9 cellular contexts compared by ENCODE assay signal in genomic region chrX:23773601-23774175, GRCh38. TPM values are rescaled to one million over a fixed set of nuclear protein-coding genes. Genes with fewer than 3 reads are reported as not detected.
DNase-seq lines count a peak whose midpoint lies in the region; ATAC-seq and TF ChIP-seq lines count a peak whose summit lies in the region.
"Had no signal": no experiment of that assay in that cellular context is flagged by ENCODE, and none has a peak within 500 bp of the region (broad histone marks: within the 10 kb centered on the region; RNA-seq: fewer than 3 reads in every experiment).

No MANE protein-coding gene starts in this region.

- intact Hi-C loops in stomach (cut with DNase I; ENCODE audit: low total_unique reads), result loop anchor here (10.0 kb wide), 1 partner anchor 121 kb away; no protein-coding TSS in a partner anchor

- no peak for TF ChIP-seq EP300 in stomach (IDR thresholded peaks at IDR 0.05)

- peak overlapping the region in 4 of 5 donors; percentile 49 to 71 (median 56) for H3K27ac ChIP-seq in stomach
- H3K27ac ChIP-seq in brain microvascular endothelial cell, result no peak overlapping the region

- H3K4me1 Mint-ChIP-seq in activated naive CD8-positive, alpha-beta T cell treated with anti-CD3 and anti-CD28 coated beads, Interleukin-2, amount 50 U/mL, for 24 hours, result peaks cover 18% of the 10 kb centered on the region
- H3K4me1 Mint-ChIP-seq in type B pancreatic cell (ENCODE audit: unreplicated experiment), result no peaks in the 10 kb centered on the region

- peak overlapping the region; percentile 95 for H3K27ac Mint-ChIP-seq in activated naive CD8-positive, alpha-beta T cell treated with anti-CD3 and anti-CD28 coated beads, Interleukin-2, amount 50 U/mL, for 24 hours
- no peak overlapping the region for H3K27ac Mint-ChIP-seq in type B pancreatic cell

- ATAC-seq in GM18867 (IDR thresholded peaks at IDR 0.05; ENCODE audit: unreplicated experiment) (peak; percentile 90), HG02642 (IDR thresholded peaks at IDR 0.05; ENCODE audit: poor library complexity, unreplicated experiment) (peak; percentile 79)
- peak; percentile 77 for ATAC-seq in activated naive CD8-positive, alpha-beta T cell treated with anti-CD3 and anti-CD28 coated beads, Interleukin-2, amount 50 U/mL, for 24 hours

- no peak for TF ChIP-seq CTCF in stomach (IDR thresholded peaks at IDR 0.05)
- TF ChIP-seq CTCF in brain microvascular endothelial cell (IDR thresholded peaks at IDR 0.05; ENCODE audit: low read depth, low read length, missing control alignments), result no peak
- TF ChIP-seq CTCF in type B pancreatic cell (conservative IDR thresholded peaks at IDR 0.05), result no peak

- WGBS in stomach, 5 donors, result 31 to 52% (median 40%) methylated on average over 3 of the region's 3 CpGs

- DNase-seq in NOMO-1 treated with DMSO at 0.1 percent for 48 hours (lab: John Stamatoyannopoulos, UW; ENCODE audit: unreplicated experiment) (peak; percentile 98), stomach (no peak), brain microvascular endothelial cell (no peak), OCI-M2 (lab: John Stamatoyannopoulos, UW; ENCODE audit: unreplicated experiment) (no peak), type B pancreatic cell (ENCODE audit: extremely low spot score, unreplicated experiment) (no peak)
- no peak for DNase-seq in activated naive CD8-positive, alpha-beta T cell treated with anti-CD3 and anti-CD28 coated beads, Interleukin-2, amount 50 U/mL, for 24 hours
- DNase-seq: IMR-90 had no signal

- H3K27me3 Mint-ChIP-seq in activated naive CD8-positive, alpha-beta T cell treated with anti-CD3 and anti-CD28 coated beads, Interleukin-2, amount 50 U/mL, for 24 hours, result no peaks in the 10 kb centered on the region
- no peaks in the 10 kb centered on the region for H3K27me3 Mint-ChIP-seq in type B pancreatic cell

- H3K36me3 ChIP-seq in stomach (no peaks in the 10 kb centered on the region), brain microvascular endothelial cell (replicated peaks) (no peaks in the 10 kb centered on the region)

- peaks cover 0 to 5% (median 0%) of the 10 kb centered on the region in 4 donors for H3K4me1 ChIP-seq in stomach

- H3K4me3 Mint-ChIP-seq in activated naive CD8-positive, alpha-beta T cell treated with anti-CD3 and anti-CD28 coated beads, Interleukin-2, amount 50 U/mL, for 24 hours, result peak overlapping the region; percentile 62
- no peak overlapping the region for H3K4me3 Mint-ChIP-seq in type B pancreatic cell

- TF ChIP-seq POLR2A in stomach (IDR thresholded peaks at IDR 0.05), result no peak

- no peaks in the 10 kb centered on the region for H3K36me3 Mint-ChIP-seq in activated naive CD8-positive, alpha-beta T cell treated with anti-CD3 and anti-CD28 coated beads, Interleukin-2, amount 50 U/mL, for 24 hours (ENCODE audit: low read depth)
- H3K36me3 Mint-ChIP-seq in type B pancreatic cell, result no peaks in the 10 kb centered on the region

- H3K9me3 Mint-ChIP-seq in activated naive CD8-positive, alpha-beta T cell treated with anti-CD3 and anti-CD28 coated beads, Interleukin-2, amount 50 U/mL, for 24 hours, result no peaks in the 10 kb centered on the region
- no peaks in the 10 kb centered on the region for H3K9me3 Mint-ChIP-seq in type B pancreatic cell

- H3K9me3 ChIP-seq in stomach, result no peaks in the 10 kb centered on the region

- H3K27me3 ChIP-seq in stomach (no peaks in the 10 kb centered on the region), brain microvascular endothelial cell (replicated peaks) (no peaks in the 10 kb centered on the region)

- in situ Hi-C loops in brain microvascular endothelial cell (cut with HindIII; ENCODE audit: low pct_ligation_motif_present, low sequenced_read_pairs), result no loop called here

- H3K4me3 ChIP-seq in stomach (no peak overlapping the region), brain microvascular endothelial cell (ENCODE audit: low read depth, low read length) (no peak overlapping the region)

RNA-seq across cellular contexts. Expression of gene SAT1, which starts 9.3 kb away (rescaled TPM):
- total RNA-seq in stomach, result 1,000 to 10,000 TPM in 3 of 5 donors, 100 to 1,000 TPM in 2; 499 to 2,157 (median 1,041) TPM
- polyA plus RNA-seq in stomach, result 1,000 to 10,000 TPM in 2 of 3 donors, 100 to 1,000 TPM in 1; 685 to 1,477 (median 1,023) TPM
- 440 and 517 TPM in 2 replicates for total RNA-seq in type B pancreatic cell (ENCODE audit: low replicate concordance)

RNA-seq across cellular contexts. Expression of gene ACOT9, which starts 30.6 kb away (rescaled TPM):
- total RNA-seq in stomach, result 10 to 100 TPM in 4 of 5 donors, 1 to 10 TPM in 1; 5.4 to 62.6 (median 24.9) TPM
- polyA plus RNA-seq in stomach, result 10 to 100 TPM; 18.5 to 27.8 (median 21.6) TPM
- total RNA-seq in type B pancreatic cell (ENCODE audit: low replicate concordance), result 37.9 and 51.2 TPM in 2 replicates
